In genomic region chr11:12043221-12043620, GRCh38 we compare ENCODE assay signal across 17 cellular contexts. TPM values are rescaled to one million over a fixed set of nuclear protein-coding genes. Genes with fewer than 3 reads are reported as not detected.
DNase-seq lines count a peak whose midpoint lies in the region; ATAC-seq, FAIRE-seq and TF ChIP-seq lines count a peak whose summit lies in the region.
"Had no signal": no experiment of that assay in that cellular context is flagged by ENCODE, and none has a peak within 500 bp of the region (broad histone marks: within the 10 kb centered on the region; RNA-seq: fewer than 3 reads in every experiment).

No MANE protein-coding gene starts in this region.

- no peaks in the 10 kb centered on the region for H3K36me3 Mint-ChIP-seq in osteocyte (ENCODE audit: unreplicated experiment)
- H3K36me3 Mint-ChIP-seq: stimulated activated memory B cell treated with anti-CD40 and anti-IgM and Interleukin-4, amounts not matched to agents 10 μg/mL and 1 μg/mL and 100 μg/mL, for 72 hours; type B pancreatic cell had no signal

- WGBS in right cardiac atrium: 86% methylated on average over 7 of the region's 7 CpGs
- 81 to 85% methylated on average over 7 of the region's 7 CpGs for WGBS in body of pancreas, 2 donors

- ATAC-seq in right cardiac atrium (no peak), left ventricle myocardium superior (no peak), HG02973 (IDR thresholded peaks at IDR 0.05; ENCODE audit: unreplicated experiment) (no peak), HG03196 (IDR thresholded peaks at IDR 0.05; ENCODE audit: unreplicated experiment) (no peak), body of pancreas (no peak)
- ATAC-seq: stimulated activated memory B cell treated with anti-CD40 and anti-IgM and Interleukin-4, amounts not matched to agents 10 μg/mL and 1 μg/mL and 100 μg/mL, for 72 hours had no signal

- H3K4me2 ChIP-seq in endothelial cell of umbilical vein (ENCODE audit: insufficient read depth, low read length): no peak overlapping the region

- H3K4me3 ChIP-seq in right cardiac atrium (ENCODE audit: low read length) (no peak overlapping the region), endothelial cell of umbilical vein (replicated peaks in 1 of 3; ENCODE audit: insufficient read depth in 1 of 3, low read depth in 1 of 3, low read length in 3 of 3) (no peak overlapping the region), body of pancreas (no peak overlapping the region)
- H3K4me3 ChIP-seq: pancreas had no signal

- CTCF ChIA-PET in endothelial cell of umbilical vein (lab: Charles Lee): interaction anchor here (1.3 to 2.8 kb wide), 7 partner anchors 35 to 245 kb away, joined by 3 to 108 read pairs (median 10); partner anchors contain the start of gene DKK3

- H3K79me2 ChIP-seq in endothelial cell of umbilical vein (ENCODE audit: control insufficient read depth, insufficient read depth, low read length): no peaks in the 10 kb centered on the region

- no peak for TF ChIP-seq CTCF in endothelial cell of umbilical vein (IDR thresholded peaks at IDR 0.05; ENCODE audit: extremely low read depth in 1 of 2, insufficient read depth in 1 of 2, low read depth in 1 of 2, low read length in 2 of 2)
- TF ChIP-seq CTCF in osteocyte (IDR thresholded peaks at IDR 0.05): no peak
- TF ChIP-seq CTCF in body of pancreas (IDR thresholded peaks at IDR 0.05): no peak

- H3K27ac ChIP-seq in right cardiac atrium (ENCODE audit: low read length) (peak overlapping the region; percentile 56), endothelial cell of umbilical vein (ENCODE audit: insufficient read depth, low read depth, low read length) (peak overlapping the region; percentile 84), body of pancreas (no peak overlapping the region)

- intact Hi-C loops in right cardiac atrium (cut with DNase I): loop anchor here (5.0 to 10.0 kb wide), 3 partner anchors 108 to 246 kb away; no protein-coding TSS in a partner anchor
- intact Hi-C loops in left ventricle myocardium superior (cut with micrococcal nuclease): loop anchor here (5.0 kb wide), 1 partner anchor 111 kb away; no protein-coding TSS in a partner anchor
- intact Hi-C loops in endothelial cell of umbilical vein (cut with micrococcal nuclease): loop anchor here (10.0 kb wide), 1 partner anchor 852 kb away; no protein-coding TSS in a partner anchor
- intact Hi-C loops in body of pancreas (cut with DNase I): loop anchor here (10.0 kb wide), 2 partner anchors 108 to 238 kb away; no protein-coding TSS in a partner anchor

- no peak for FAIRE-seq in endothelial cell of umbilical vein (lab: Jason Lieb, UNC)
- FAIRE-seq: pancreas had no signal

- no peaks in the 10 kb centered on the region for H3K9me1 ChIP-seq in endothelial cell of umbilical vein (replicated peaks; ENCODE audit: control insufficient read depth, extremely low read depth, insufficient read depth, low read length)

- H3K36me3 ChIP-seq in endothelial cell of umbilical vein (ENCODE audit: control insufficient read depth in 2 of 2, extremely low read depth in 1 of 2, insufficient read depth in 2 of 2, low read length in 2 of 2): no peaks in the 10 kb centered on the region
- no peaks in the 10 kb centered on the region for H3K36me3 ChIP-seq in body of pancreas (replicated peaks in 1 of 2; ENCODE audit: insufficient read depth in 1 of 2, low read depth in 2 of 2)
- H3K36me3 ChIP-seq: pancreas had no signal

- dilution Hi-C loops in endothelial cell of umbilical vein (cut with MboI; ENCODE audit: extremely low pct_ligation_motif_present, low sequenced_read_pairs): no loop called here

- H3K9me3 ChIP-seq in right cardiac atrium (ENCODE audit: control insufficient read depth, low read length): no peaks in the 10 kb centered on the region
- no peaks in the 10 kb centered on the region for H3K9me3 ChIP-seq in endothelial cell of umbilical vein (replicated peaks; ENCODE audit: control insufficient read depth, insufficient read depth, low read length)
- no peaks in the 10 kb centered on the region for H3K9me3 ChIP-seq in body of pancreas
- H3K9me3 ChIP-seq: pancreas had no signal

- BruUV-seq in endothelial cell of umbilical vein (replicated peaks; lab: Mats Ljungman, UMichigan): no TSS peak

- H3K27ac Mint-ChIP-seq in osteocyte (ENCODE audit: unreplicated experiment): peak overlapping the region; percentile 93
- H3K27ac Mint-ChIP-seq: activated CD4-positive, alpha-beta T cell treated with anti-CD3 and anti-CD28 coated beads, Interleukin-2, amount 10 ng/mL, durations not matched to agents 24 days and 14 days; stimulated activated memory B cell treated with anti-CD40 and anti-IgM and Interleukin-4, amounts not matched to agents 10 μg/mL and 1 μg/mL and 100 μg/mL, for 72 hours had no signal

- peaks cover 3% of the 10 kb centered on the region for H3K9me3 Mint-ChIP-seq in osteocyte (ENCODE audit: unreplicated experiment)
- H3K9me3 Mint-ChIP-seq: activated CD4-positive, alpha-beta T cell treated with anti-CD3 and anti-CD28 coated beads, Interleukin-2, amount 10 ng/mL, durations not matched to agents 24 days and 14 days; type B pancreatic cell had no signal

- H3K9ac ChIP-seq in endothelial cell of umbilical vein (replicated peaks; ENCODE audit: extremely low read depth, insufficient read depth, low read length): peak overlapping the region; percentile 66

- no peaks in the 10 kb centered on the region for H3K4me1 ChIP-seq in right cardiac atrium (ENCODE audit: control insufficient read depth, insufficient read depth, low read length)
- H3K4me1 ChIP-seq in endothelial cell of umbilical vein (ENCODE audit: control insufficient read depth, extremely low read depth, insufficient read depth, low read length): peaks cover 41% of the 10 kb centered on the region
- peaks cover 14% of the 10 kb centered on the region for H3K4me1 ChIP-seq in body of pancreas

- POLR2A ChIA-PET in endothelial cell of umbilical vein (lab: Charles Lee): no interaction called here

- no peaks in the 10 kb centered on the region for H3K27me3 Mint-ChIP-seq in osteocyte (ENCODE audit: unreplicated experiment)

- DNase-seq in right cardiac atrium (no peak), left ventricle myocardium superior (no peak), endothelial cell of umbilical vein (ENCODE audit: low read depth, low spot score) (no peak), osteocyte (ENCODE audit: extremely low spot score, unreplicated experiment) (peak; percentile 59), NCI-H146 treated with DMSO at 0.1 percent for 48 hours (lab: John Stamatoyannopoulos, UW; ENCODE audit: unreplicated experiment) (no peak), body of pancreas (no peak)
- DNase-seq: activated CD4-positive, alpha-beta T cell treated with anti-CD3 and anti-CD28 coated beads, Interleukin-2, amount 10 ng/mL, durations not matched to agents 24 days and 14 days; activated naive CD4-positive, alpha-beta T cell treated with anti-CD3 and anti-CD28 coated beads, Interleukin-2, amount 50 U/mL, for 16 hours; activated T-cell treated with anti-CD3 and anti-CD28 coated beads for 4 hours; NCI-H146; NCI-H446; stimulated activated CD4-positive, alpha-beta T cell treated with anti-CD3 and anti-CD28 coated beads, Interleukin-12 subunit alpha, Interleukin-12 subunit beta, amount 100 ng/mL, for 4 hours had no signal

- no peak overlapping the region for H2AFZ ChIP-seq in endothelial cell of umbilical vein (ENCODE audit: low read depth, low read length)

- H4K20me1 ChIP-seq in endothelial cell of umbilical vein (replicated peaks; ENCODE audit: control insufficient read depth, extremely low read depth, insufficient read depth, low read length): no peaks in the 10 kb centered on the region

- H3K27me3 ChIP-seq in right cardiac atrium (ENCODE audit: control insufficient read depth, insufficient read depth) (no peaks in the 10 kb centered on the region), endothelial cell of umbilical vein (ENCODE audit: control insufficient read depth in 2 of 2, insufficient read depth in 2 of 2, low read length in 2 of 2) (no peaks in the 10 kb centered on the region), body of pancreas (no peaks in the 10 kb centered on the region)
- H3K27me3 ChIP-seq: pancreas had no signal

- TF ChIP-seq POLR2A in endothelial cell of umbilical vein (IDR thresholded peaks at IDR 0.05; ENCODE audit: low read depth, low read length) (no peak), body of pancreas (IDR thresholded peaks at IDR 0.05) (no peak)

- H3K4me3 Mint-ChIP-seq in osteocyte (ENCODE audit: unreplicated experiment): no peak overlapping the region
- H3K4me3 Mint-ChIP-seq: activated CD4-positive, alpha-beta T cell treated with anti-CD3 and anti-CD28 coated beads, Interleukin-2, amount 10 ng/mL, durations not matched to agents 24 days and 14 days; stimulated activated memory B cell treated with anti-CD40 and anti-IgM and Interleukin-4, amounts not matched to agents 10 μg/mL and 1 μg/mL and 100 μg/mL, for 72 hours; type B pancreatic cell had no signal

- peaks cover 44% of the 10 kb centered on the region for H3K4me1 Mint-ChIP-seq in osteocyte (ENCODE audit: unreplicated experiment)
- H3K4me1 Mint-ChIP-seq: stimulated activated memory B cell treated with anti-CD40 and anti-IgM and Interleukin-4, amounts not matched to agents 10 μg/mL and 1 μg/mL and 100 μg/mL, for 72 hours had no signal

TF ChIP-seq in endothelial cell of umbilical vein, 7 proteins besides CTCF, POLR2A, EP300 and RAD21 (continues in another document):
- TF ChIP-seq POLR2AphosphoS5 (IDR thresholded peaks at IDR 0.05; ENCODE audit: insufficient read depth, low read depth, low read length): no peak
- no peak for TF ChIP-seq MAX (IDR thresholded peaks at IDR 0.05; ENCODE audit: insufficient read depth, insufficient read length)
- TF ChIP-seq MYC (IDR thresholded peaks at IDR 0.05; ENCODE audit: low read depth, low read length): no peak
- TF ChIP-seq FOS (IDR thresholded peaks at IDR 0.05; ENCODE audit: borderline replicate concordance, insufficient read depth, low read length): no peak
- no peak for TF ChIP-seq JUN (IDR thresholded peaks at IDR 0.05; ENCODE audit: borderline replicate concordance, insufficient read depth, insufficient read length, low read depth)

RNA-seq across cellular contexts. Expression of gene DKK3, which starts 34.8 kb away (rescaled TPM):
- total RNA-seq in right cardiac atrium (1,000 to 10,000 TPM; 2,567 to 3,299 (median 2,969) TPM), left ventricle myocardium superior (657 TPM), endothelial cell of umbilical vein (131 and 165 TPM in 2 replicates), osteocyte (548 and 587 TPM in 2 replicates), body of pancreas (10 to 100 TPM; 14.5 to 25.9 TPM)
- polyA plus RNA-seq in right cardiac atrium (2,307 TPM), endothelial cell of umbilical vein (335 and 365 TPM in 2 replicates)
- polyA plus RNA-seq in endothelial cell of umbilical vein (2011; cell fraction: cytosol; rRNA removed): 311 and 362 TPM in 2 replicates
- 162 and 176 TPM in 2 replicates for polyA plus RNA-seq in endothelial cell of umbilical vein (2011; cell fraction: nucleus; rRNA removed)
- 151 and 203 TPM in 2 replicates for polyA plus RNA-seq in endothelial cell of umbilical vein (2012)
- polyA minus RNA-seq in endothelial cell of umbilical vein: 287 and 327 TPM in 2 replicates
- polyA minus RNA-seq in endothelial cell of umbilical vein (2011; cell fraction: cytosol; rRNA and poly(A)+ RNA removed): not detected
- polyA minus RNA-seq in endothelial cell of umbilical vein (2011; cell fraction: nucleus; rRNA and poly(A)+ RNA removed): 67.8 and 100 TPM in 2 replicates
- total RNA-seq: activated CD4-positive, alpha-beta T cell treated with anti-CD3 and anti-CD28 coated beads, Interleukin-2, amount 10 ng/mL, durations not matched to agents 24 days and 14 days had no signal

Comparison
In these comparisons a context has a peak if more than half of its experiments do, and no peak if none do; other contexts are left out.
1. H3K27ac ChIP-seq: peak in right cardiac atrium (single experiment) and endothelial cell of umbilical vein (single experiment); none in body of pancreas (0 of 4).